In genomic region chr20:47233333-47234188, GRCh38 we compare ENCODE assay signal across 1 cellular context.
TF ChIP-seq lines count a peak whose summit lies in the region.

No MANE protein-coding gene starts in this region.

TF ChIP-seq in HepG2, 621 proteins besides CTCF, POLR2A, EP300 and RAD21 (continued from another document and continues in another):
- TF ChIP-seq, protein P1, sequence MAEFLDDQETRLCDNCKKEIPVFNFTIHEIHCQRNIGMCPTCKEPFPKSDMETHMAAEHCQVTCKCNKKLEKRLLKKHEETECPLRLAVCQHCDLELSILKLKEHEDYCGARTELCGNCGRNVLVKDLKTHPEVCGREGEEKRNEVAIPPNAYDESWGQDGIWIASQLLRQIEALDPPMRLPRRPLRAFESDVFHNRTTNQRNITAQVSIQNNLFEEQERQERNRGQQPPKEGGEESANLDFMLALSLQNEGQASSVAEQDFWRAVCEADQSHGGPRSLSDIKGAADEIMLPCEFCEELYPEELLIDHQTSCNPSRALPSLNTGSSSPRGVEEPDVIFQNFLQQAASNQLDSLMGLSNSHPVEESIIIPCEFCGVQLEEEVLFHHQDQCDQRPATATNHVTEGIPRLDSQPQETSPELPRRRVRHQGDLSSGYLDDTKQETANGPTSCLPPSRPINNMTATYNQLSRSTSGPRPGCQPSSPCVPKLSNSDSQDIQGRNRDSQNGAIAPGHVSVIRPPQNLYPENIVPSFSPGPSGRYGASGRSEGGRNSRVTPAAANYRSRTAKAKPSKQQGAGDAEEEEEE (CRISPR knock-in tag; IDR thresholded peaks at IDR 0.05; ENCODE audit: borderline replicate concordance), result no peak
- TF ChIP-seq ZNF749 (CRISPR knock-in tag; IDR thresholded peaks at IDR 0.05; ENCODE audit: borderline replicate concordance) (no peak; the same call in 1 of the 2 replicates), ZNF550 (CRISPR knock-in tag; IDR thresholded peaks at IDR 0.05; ENCODE audit: borderline replicate concordance) (no peak), MXD4 (CRISPR knock-in tag; IDR thresholded peaks at IDR 0.05) (peak; percentile 83; the same call in 1 of the 2 replicates), ZNF274 (CRISPR knock-in tag; IDR thresholded peaks at IDR 0.05) (no peak), ZSCAN22 (CRISPR knock-in tag; IDR thresholded peaks at IDR 0.05) (no peak), KAT2B (IDR thresholded peaks at IDR 0.05; ENCODE audit: borderline replicate concordance, low read depth, low read length) (no peak), MED8 (CRISPR knock-in tag; IDR thresholded peaks at IDR 0.05; ENCODE audit: insufficient replicate concordance) (peak; percentile 9), HOXA7 (CRISPR knock-in tag; IDR thresholded peaks at IDR 0.05) (no peak), ZNF3 (CRISPR knock-in tag; IDR thresholded peaks at IDR 0.05) (peak; percentile 72), MYC (CRISPR knock-in tag; IDR thresholded peaks at IDR 0.05; ENCODE audit: borderline replicate concordance) (peak; percentile 79), ZNF562 (CRISPR knock-in tag; IDR thresholded peaks at IDR 0.05; ENCODE audit: borderline replicate concordance) (no peak), ONECUT2 (CRISPR knock-in tag; IDR thresholded peaks at IDR 0.05) (no peak), ELK4 (CRISPR knock-in tag; IDR thresholded peaks at IDR 0.05; ENCODE audit: borderline replicate concordance) (no peak), MBNL3 (CRISPR knock-in tag; conservative IDR thresholded peaks at IDR 0.05) (no peak), DMAP1 (CRISPR knock-in tag; IDR thresholded peaks at IDR 0.05) (peak; percentile 80), ZFP36 (IDR thresholded peaks at IDR 0.05; ENCODE audit: borderline replicate concordance, low read depth, low read length, partially characterized antibody) (no peak), FOXK1 (CRISPR knock-in tag; IDR thresholded peaks at IDR 0.05; ENCODE audit: borderline replicate concordance, low read depth) (peak; percentile 96; the same call in 1 of the 2 replicates), ZNF564 (CRISPR knock-in tag; IDR thresholded peaks at IDR 0.05) (0 out of 2 replicates have a peak, but pooled peaks have one; percentile 76), NFAT5 (CRISPR knock-in tag; IDR thresholded peaks at IDR 0.05) (no peak), SRSF9 (IDR thresholded peaks at IDR 0.05; ENCODE audit: borderline replicate concordance, insufficient read depth, low read depth, low read length, poor library complexity, severe bottlenecking) (no peak), SNRNP70 (IDR thresholded peaks at IDR 0.05; ENCODE audit: low read depth, low read length) (no peak), ZNF75D (CRISPR knock-in tag; IDR thresholded peaks at IDR 0.05; ENCODE audit: borderline replicate concordance) (no peak), MAFK (conservative IDR thresholded peaks at IDR 0.05 in 1 of 2, IDR thresholded peaks at IDR 0.05 in 1 of 2; ENCODE audit: low read length in 2 of 2) (peak; percentile 83 to 84)
- TF ChIP-seq, protein P2, sequence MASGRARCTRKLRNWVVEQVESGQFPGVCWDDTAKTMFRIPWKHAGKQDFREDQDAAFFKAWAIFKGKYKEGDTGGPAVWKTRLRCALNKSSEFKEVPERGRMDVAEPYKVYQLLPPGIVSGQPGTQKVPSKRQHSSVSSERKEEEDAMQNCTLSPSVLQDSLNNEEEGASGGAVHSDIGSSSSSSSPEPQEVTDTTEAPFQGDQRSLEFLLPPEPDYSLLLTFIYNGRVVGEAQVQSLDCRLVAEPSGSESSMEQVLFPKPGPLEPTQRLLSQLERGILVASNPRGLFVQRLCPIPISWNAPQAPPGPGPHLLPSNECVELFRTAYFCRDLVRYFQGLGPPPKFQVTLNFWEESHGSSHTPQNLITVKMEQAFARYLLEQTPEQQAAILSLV (CRISPR knock-in tag; IDR thresholded peaks at IDR 0.05; ENCODE audit: borderline replicate concordance), result no peak; the same call in 1 of the 2 replicates
- TF ChIP-seq, protein P3, sequence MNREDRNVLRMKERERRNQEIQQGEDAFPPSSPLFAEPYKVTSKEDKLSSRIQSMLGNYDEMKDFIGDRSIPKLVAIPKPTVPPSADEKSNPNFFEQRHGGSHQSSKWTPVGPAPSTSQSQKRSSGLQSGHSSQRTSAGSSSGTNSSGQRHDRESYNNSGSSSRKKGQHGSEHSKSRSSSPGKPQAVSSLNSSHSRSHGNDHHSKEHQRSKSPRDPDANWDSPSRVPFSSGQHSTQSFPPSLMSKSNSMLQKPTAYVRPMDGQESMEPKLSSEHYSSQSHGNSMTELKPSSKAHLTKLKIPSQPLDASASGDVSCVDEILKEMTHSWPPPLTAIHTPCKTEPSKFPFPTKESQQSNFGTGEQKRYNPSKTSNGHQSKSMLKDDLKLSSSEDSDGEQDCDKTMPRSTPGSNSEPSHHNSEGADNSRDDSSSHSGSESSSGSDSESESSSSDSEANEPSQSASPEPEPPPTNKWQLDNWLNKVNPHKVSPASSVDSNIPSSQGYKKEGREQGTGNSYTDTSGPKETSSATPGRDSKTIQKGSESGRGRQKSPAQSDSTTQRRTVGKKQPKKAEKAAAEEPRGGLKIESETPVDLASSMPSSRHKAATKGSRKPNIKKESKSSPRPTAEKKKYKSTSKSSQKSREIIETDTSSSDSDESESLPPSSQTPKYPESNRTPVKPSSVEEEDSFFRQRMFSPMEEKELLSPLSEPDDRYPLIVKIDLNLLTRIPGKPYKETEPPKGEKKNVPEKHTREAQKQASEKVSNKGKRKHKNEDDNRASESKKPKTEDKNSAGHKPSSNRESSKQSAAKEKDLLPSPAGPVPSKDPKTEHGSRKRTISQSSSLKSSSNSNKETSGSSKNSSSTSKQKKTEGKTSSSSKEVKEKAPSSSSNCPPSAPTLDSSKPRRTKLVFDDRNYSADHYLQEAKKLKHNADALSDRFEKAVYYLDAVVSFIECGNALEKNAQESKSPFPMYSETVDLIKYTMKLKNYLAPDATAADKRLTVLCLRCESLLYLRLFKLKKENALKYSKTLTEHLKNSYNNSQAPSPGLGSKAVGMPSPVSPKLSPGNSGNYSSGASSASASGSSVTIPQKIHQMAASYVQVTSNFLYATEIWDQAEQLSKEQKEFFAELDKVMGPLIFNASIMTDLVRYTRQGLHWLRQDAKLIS (CRISPR knock-in tag; IDR thresholded peaks at IDR 0.05), result no peak
- TF ChIP-seq, protein P4, sequence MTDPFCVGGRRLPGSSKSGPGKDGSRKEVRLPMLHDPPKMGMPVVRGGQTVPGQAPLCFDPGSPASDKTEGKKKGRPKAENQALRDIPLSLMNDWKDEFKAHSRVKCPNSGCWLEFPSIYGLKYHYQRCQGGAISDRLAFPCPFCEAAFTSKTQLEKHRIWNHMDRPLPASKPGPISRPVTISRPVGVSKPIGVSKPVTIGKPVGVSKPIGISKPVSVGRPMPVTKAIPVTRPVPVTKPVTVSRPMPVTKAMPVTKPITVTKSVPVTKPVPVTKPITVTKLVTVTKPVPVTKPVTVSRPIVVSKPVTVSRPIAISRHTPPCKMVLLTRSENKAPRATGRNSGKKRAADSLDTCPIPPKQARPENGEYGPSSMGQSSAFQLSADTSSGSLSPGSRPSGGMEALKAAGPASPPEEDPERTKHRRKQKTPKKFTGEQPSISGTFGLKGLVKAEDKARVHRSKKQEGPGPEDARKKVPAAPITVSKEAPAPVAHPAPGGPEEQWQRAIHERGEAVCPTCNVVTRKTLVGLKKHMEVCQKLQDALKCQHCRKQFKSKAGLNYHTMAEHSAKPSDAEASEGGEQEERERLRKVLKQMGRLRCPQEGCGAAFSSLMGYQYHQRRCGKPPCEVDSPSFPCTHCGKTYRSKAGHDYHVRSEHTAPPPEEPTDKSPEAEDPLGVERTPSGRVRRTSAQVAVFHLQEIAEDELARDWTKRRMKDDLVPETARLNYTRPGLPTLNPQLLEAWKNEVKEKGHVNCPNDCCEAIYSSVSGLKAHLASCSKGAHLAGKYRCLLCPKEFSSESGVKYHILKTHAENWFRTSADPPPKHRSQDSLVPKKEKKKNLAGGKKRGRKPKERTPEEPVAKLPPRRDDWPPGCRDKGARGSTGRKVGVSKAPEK (CRISPR knock-in tag; IDR thresholded peaks at IDR 0.05; ENCODE audit: borderline replicate concordance), result no peak
- TF ChIP-seq, protein P5, sequence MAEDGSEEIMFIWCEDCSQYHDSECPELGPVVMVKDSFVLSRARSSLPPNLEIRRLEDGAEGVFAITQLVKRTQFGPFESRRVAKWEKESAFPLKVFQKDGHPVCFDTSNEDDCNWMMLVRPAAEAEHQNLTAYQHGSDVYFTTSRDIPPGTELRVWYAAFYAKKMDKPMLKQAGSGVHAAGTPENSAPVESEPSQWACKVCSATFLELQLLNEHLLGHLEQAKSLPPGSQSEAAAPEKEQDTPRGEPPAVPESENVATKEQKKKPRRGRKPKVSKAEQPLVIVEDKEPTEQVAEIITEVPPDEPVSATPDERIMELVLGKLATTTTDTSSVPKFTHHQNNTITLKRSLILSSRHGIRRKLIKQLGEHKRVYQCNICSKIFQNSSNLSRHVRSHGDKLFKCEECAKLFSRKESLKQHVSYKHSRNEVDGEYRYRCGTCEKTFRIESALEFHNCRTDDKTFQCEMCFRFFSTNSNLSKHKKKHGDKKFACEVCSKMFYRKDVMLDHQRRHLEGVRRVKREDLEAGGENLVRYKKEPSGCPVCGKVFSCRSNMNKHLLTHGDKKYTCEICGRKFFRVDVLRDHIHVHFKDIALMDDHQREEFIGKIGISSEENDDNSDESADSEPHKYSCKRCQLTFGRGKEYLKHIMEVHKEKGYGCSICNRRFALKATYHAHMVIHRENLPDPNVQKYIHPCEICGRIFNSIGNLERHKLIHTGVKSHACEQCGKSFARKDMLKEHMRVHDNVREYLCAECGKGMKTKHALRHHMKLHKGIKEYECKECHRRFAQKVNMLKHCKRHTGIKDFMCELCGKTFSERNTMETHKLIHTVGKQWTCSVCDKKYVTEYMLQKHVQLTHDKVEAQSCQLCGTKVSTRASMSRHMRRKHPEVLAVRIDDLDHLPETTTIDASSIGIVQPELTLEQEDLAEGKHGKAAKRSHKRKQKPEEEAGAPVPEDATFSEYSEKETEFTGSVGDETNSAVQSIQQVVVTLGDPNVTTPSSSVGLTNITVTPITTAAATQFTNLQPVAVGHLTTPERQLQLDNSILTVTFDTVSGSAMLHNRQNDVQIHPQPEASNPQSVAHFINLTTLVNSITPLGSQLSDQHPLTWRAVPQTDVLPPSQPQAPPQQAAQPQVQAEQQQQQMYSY (CRISPR knock-in tag; IDR thresholded peaks at IDR 0.05), result no peak
- TF ChIP-seq, protein P6, sequence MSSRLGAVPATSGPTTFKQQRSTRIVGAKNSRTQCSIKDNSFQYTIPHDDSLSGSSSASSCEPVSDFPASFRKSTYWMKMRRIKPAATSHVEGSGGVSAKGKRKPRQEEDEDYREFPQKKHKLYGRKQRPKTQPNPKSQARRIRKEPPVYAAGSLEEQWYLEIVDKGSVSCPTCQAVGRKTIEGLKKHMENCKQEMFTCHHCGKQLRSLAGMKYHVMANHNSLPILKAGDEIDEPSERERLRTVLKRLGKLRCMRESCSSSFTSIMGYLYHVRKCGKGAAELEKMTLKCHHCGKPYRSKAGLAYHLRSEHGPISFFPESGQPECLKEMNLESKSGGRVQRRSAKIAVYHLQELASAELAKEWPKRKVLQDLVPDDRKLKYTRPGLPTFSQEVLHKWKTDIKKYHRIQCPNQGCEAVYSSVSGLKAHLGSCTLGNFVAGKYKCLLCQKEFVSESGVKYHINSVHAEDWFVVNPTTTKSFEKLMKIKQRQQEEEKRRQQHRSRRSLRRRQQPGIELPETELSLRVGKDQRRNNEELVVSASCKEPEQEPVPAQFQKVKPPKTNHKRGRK (CRISPR knock-in tag; IDR thresholded peaks at IDR 0.05), result no peak
- TF ChIP-seq, protein P7, sequence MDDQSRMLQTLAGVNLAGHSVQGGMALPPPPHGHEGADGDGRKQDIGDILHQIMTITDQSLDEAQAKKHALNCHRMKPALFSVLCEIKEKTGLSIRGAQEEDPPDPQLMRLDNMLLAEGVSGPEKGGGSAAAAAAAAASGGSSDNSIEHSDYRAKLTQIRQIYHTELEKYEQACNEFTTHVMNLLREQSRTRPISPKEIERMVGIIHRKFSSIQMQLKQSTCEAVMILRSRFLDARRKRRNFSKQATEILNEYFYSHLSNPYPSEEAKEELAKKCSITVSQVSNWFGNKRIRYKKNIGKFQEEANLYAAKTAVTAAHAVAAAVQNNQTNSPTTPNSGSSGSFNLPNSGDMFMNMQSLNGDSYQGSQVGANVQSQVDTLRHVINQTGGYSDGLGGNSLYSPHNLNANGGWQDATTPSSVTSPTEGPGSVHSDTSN (CRISPR knock-in tag; IDR thresholded peaks at IDR 0.05; ENCODE audit: borderline replicate concordance), result no peak
